In the genomic region with DNA sequence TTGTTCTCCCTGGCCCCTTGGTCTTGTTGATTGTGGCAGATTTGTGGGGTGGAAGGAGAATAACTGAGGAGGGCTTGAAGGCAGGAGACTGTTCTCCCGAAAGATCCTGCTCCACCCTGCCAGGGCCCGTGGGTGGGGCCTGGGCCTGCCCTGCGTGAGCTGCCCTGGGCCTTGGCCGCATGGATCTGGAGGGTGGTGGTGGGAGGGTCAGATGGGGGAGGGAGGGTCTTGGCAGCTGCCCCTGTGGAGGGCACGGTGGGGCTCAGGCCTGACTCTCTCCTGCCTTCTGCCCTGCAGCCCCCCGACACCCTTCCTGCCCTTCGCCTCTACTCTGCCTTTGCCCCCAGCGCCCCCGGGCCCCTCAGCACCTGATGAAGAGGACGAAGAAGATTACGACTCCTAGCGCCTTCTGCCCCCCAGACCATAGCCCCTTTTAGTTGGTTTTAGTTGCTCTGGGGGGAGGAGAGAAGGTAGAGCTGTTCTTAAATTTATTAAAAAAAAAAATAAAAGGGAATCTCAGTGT, we compare ENCODE assay signal across 1 cellular context.
TF ChIP-seq lines count a peak whose summit lies in the region.

No MANE protein-coding gene starts in this region.

TF ChIP-seq in GM23338, 12 proteins besides CTCF, POLR2A, EP300 and RAD21 (continued from another document):
- TF ChIP-seq, protein P1, sequence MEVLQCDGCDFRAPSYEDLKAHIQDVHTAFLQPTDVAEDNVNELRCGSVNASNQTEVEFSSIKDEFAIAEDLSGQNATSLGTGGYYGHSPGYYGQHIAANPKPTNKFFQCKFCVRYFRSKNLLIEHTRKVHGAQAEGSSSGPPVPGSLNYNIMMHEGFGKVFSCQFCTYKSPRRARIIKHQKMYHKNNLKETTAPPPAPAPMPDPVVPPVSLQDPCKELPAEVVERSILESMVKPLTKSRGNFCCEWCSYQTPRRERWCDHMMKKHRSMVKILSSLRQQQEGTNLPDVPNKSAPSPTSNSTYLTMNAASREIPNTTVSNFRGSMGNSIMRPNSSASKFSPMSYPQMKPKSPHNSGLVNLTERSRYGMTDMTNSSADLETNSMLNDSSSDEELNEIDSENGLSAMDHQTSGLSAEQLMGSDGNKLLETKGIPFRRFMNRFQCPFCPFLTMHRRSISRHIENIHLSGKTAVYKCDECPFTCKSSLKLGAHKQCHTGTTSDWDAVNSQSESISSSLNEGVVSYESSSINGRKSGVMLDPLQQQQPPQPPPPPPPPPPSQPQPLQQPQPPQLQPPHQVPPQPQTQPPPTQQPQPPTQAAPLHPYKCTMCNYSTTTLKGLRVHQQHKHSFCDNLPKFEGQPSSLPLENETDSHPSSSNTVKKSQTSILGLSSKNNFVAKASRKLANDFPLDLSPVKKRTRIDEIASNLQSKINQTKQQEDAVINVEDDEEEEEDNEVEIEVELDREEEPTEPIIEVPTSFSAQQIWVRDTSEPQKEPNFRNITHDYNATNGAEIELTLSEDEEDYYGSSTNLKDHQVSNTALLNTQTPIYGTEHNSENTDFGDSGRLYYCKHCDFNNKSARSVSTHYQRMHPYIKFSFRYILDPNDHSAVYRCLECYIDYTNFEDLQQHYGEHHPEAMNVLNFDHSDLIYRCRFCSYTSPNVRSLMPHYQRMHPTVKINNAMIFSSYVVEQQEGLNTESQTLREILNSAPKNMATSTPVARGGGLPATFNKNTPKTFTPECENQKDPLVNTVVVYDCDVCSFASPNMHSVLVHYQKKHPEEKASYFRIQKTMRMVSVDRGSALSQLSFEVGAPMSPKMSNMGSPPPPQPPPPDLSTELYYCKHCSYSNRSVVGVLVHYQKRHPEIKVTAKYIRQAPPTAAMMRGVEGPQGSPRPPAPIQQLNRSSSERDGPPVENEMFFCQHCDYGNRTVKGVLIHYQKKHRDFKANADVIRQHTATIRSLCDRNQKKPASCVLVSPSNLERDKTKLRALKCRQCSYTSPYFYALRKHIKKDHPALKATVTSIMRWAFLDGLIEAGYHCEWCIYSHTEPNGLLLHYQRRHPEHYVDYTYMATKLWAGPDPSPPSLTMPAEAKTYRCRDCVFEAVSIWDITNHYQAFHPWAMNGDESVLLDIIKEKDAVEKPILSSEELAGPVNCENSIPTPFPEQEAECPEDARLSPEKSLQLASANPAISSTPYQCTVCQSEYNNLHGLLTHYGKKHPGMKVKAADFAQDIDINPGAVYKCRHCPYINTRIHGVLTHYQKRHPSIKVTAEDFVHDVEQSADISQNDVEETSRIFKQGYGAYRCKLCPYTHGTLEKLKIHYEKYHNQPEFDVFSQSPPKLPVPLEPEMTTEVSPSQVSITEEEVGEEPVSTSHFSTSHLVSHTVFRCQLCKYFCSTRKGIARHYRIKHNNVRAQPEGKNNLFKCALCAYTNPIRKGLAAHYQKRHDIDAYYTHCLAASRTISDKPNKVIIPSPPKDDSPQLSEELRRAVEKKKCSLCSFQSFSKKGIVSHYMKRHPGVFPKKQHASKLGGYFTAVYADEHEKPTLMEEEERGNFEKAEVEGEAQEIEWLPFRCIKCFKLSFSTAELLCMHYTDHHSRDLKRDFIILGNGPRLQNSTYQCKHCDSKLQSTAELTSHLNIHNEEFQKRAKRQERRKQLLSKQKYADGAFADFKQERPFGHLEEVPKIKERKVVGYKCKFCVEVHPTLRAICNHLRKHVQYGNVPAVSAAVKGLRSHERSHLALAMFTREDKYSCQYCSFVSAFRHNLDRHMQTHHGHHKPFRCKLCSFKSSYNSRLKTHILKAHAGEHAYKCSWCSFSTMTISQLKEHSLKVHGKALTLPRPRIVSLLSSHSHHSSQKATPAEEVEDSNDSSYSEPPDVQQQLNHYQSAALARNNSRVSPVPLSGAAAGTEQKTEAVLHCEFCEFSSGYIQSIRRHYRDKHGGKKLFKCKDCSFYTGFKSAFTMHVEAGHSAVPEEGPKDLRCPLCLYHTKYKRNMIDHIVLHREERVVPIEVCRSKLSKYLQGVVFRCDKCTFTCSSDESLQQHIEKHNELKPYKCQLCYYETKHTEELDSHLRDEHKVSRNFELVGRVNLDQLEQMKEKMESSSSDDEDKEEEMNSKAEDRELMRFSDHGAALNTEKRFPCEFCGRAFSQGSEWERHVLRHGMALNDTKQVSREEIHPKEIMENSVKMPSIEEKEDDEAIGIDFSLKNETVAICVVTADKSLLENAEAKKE (CRISPR knock-in tag; IDR thresholded peaks at IDR 0.05): no peak
- TF ChIP-seq EZH2phosphoT487 (IDR thresholded peaks at IDR 0.05; ENCODE audit: unreplicated experiment): no peak
- no peak for TF ChIP-seq EZH2 (IDR thresholded peaks at IDR 0.05; ENCODE audit: low read depth, unreplicated experiment)
- no peak for TF ChIP-seq NANOG (IDR thresholded peaks at IDR 0.05; ENCODE audit: borderline replicate concordance)
- TF ChIP-seq ZNF114 (CRISPR knock-in tag; IDR thresholded peaks at IDR 0.05): no peak
- TF ChIP-seq POLR2AphosphoS5 (IDR thresholded peaks at IDR 0.05; ENCODE audit: low read depth): no peak
- no peak for TF ChIP-seq JUNB (IDR thresholded peaks at IDR 0.05; ENCODE audit: unreplicated experiment)
